Comparison of ENCODE assay signal across 2 cellular contexts in the genomic region with DNA sequence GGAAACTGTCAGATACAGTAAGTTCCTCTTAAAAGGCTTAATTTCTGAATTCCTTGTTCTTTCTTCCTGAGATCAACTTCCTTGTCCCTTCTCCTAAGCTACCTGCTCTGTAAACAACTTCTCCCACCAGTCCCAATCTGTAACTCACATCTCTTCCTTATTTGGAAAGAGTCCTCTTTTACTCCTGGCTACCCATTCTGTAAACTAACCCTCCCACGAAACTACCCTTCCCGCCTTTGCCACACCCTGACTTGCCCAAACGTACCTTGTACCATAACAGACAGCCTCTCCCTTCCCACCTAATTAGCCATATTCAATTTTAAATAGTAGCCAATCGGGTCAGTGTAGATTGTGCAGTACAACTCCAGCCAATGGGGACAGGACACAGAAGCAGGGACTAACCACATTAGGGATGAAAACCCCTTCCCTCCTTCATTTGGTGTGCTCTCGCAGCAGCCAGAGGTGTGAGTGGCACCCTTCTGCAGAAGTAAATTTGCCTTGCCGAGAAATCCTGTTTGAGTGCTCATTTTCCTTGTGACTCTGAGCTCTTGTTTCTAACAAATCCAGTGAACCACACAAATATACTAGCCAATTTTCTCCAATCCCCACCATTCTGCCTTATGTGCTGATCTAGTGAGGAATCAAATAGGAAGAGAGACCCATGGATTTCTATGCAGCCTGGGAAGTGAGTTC.
TF ChIP-seq lines count a peak whose summit lies in the region.

No MANE protein-coding gene starts in this region.

TF ChIP-seq in HEK293, 187 proteins besides CTCF, POLR2A, EP300 and RAD21 (continued from another document):
- TF ChIP-seq SETDB1 (IDR thresholded peaks at IDR 0.05; ENCODE audit: insufficient read length, low read length) (peak; percentile 94), ZSCAN30 (tag by site-specific recombination; IDR thresholded peaks at IDR 0.05) (no peak), ZBTB17 (tag by site-specific recombination; IDR thresholded peaks at IDR 0.05) (no peak), ZNF510 (tag by site-specific recombination; IDR thresholded peaks at IDR 0.05; ENCODE audit: insufficient replicate concordance) (no peak)

TF ChIP-seq in GM12878, 131 proteins besides CTCF, POLR2A, EP300 and RAD21 (continued from another document):
- peak; percentile 88 for TF ChIP-seq CBX5 (IDR thresholded peaks at IDR 0.05; ENCODE audit: low read depth)
- no peak for TF ChIP-seq TCF12 (IDR thresholded peaks at IDR 0.05; ENCODE audit: low read depth, low read length)
